ENCODE assay signal across 8 cellular contexts in genomic region chr10:22230331-22230833, GRCh38. TPM values are rescaled to one million over a fixed set of nuclear protein-coding genes. Genes with fewer than 3 reads are reported as not detected.
DNase-seq lines count a peak whose midpoint lies in the region; ATAC-seq, FAIRE-seq and TF ChIP-seq lines count a peak whose summit lies in the region.

No MANE protein-coding gene starts in this region.

- peak overlapping the region; percentile 47 for H2AFZ ChIP-seq in Karpas-422 (ENCODE audit: low read length)

- H3K9ac ChIP-seq in Karpas-422 (ENCODE audit: low read length), result peak overlapping the region; percentile 76

- no peak for TF ChIP-seq EP300 in stomach (IDR thresholded peaks at IDR 0.05)

- H3K36me3 ChIP-seq in Karpas-422 (ENCODE audit: insufficient read depth, low read length) (no peaks in the 10 kb centered on the region), stomach (no peaks in the 10 kb centered on the region)

- no peaks in the 10 kb centered on the region for H3K9me2 ChIP-seq in Karpas-422 (replicated peaks; ENCODE audit: insufficient read depth, low read length)

- no peaks in the 10 kb centered on the region for H3K9me3 ChIP-seq in Karpas-422 (ENCODE audit: low read length)
- H3K9me3 ChIP-seq in stomach, result no peaks in the 10 kb centered on the region

- H3K79me2 ChIP-seq in Karpas-422 (ENCODE audit: low read length), result no peaks in the 10 kb centered on the region

- 0 to 2% (median 0%) methylated on average over 16 of the region's 16 CpGs for WGBS in stomach, 5 donors

- H3K4me1 ChIP-seq in Karpas-422 (ENCODE audit: low read length) (peaks cover 21% of the 10 kb centered on the region), stomach (peaks cover 0 to 12% (median 3%) of the 10 kb centered on the region in 4 donors)

- TF ChIP-seq POLR2A in stomach (IDR thresholded peaks at IDR 0.05), result no peak

- FAIRE-seq in G401.6 (lab: Jason Lieb, UNC), result peak; percentile 96

- no peaks in the 10 kb centered on the region for H3K27me3 ChIP-seq in Karpas-422 (ENCODE audit: low read length)
- H3K27me3 ChIP-seq in stomach, result peaks cover 0 to 3% (median 0%) of the 10 kb centered on the region in 3 donors

- ATAC-seq in HG03457 (IDR thresholded peaks at IDR 0.05; ENCODE audit: unreplicated experiment), result no peak

- peak overlapping the region; percentile 72 for H3K4me3 ChIP-seq in Karpas-422 (ENCODE audit: low read length)
- peak overlapping the region; percentile 64 to 67 for H3K4me3 ChIP-seq in cardiac fibroblast (replicated peaks in 1 of 2; ENCODE audit: low read depth in 2 of 2, low read length in 2 of 2)
- peak overlapping the region; percentile 56 to 69 (median 66) for H3K4me3 ChIP-seq in stomach

- peak; percentile 73 for DNase-seq in Karpas-422
- peak; percentile 51 for DNase-seq in RPMI8226
- DNase-seq in cardiac fibroblast (ENCODE audit: low read depth in 2 of 2), result peak; percentile 67 to 80
- peak; percentile 40 for DNase-seq in kidney tubule cell (ENCODE audit: low spot score)
- no peak for DNase-seq in stomach
- DNase-seq in 8988T, result no peak

- intact Hi-C loops in stomach (cut with DNase I; ENCODE audit: low total_unique reads), result loop anchor here (10.0 kb wide), 1 partner anchor 216 kb away; no protein-coding TSS in a partner anchor

- TF ChIP-seq CTCF in cardiac fibroblast (IDR thresholded peaks at IDR 0.05; ENCODE audit: low read depth, low read length) (no peak), stomach (IDR thresholded peaks at IDR 0.05) (no peak)

- no peak overlapping the region for H3K27ac ChIP-seq in Karpas-422 (ENCODE audit: low read length)
- peak overlapping the region in 4 of 5 donors; percentile 88 to 94 (median 91) for H3K27ac ChIP-seq in stomach

- H3K4me2 ChIP-seq in Karpas-422 (ENCODE audit: low read depth, low read length, poor library complexity, severe bottlenecking), result peak overlapping the region; percentile 94

- H4K20me1 ChIP-seq in Karpas-422 (ENCODE audit: insufficient read depth, low read depth, low read length), result no peaks in the 10 kb centered on the region

RNA-seq across cellular contexts. Expression of gene EBLN1, which starts 12.6 kb away (rescaled TPM):
- total RNA-seq in Karpas-422 (2014; rRNA removed; shearing (Covaris generic); ENCODE audit: low replicate concordance), result not detected in 2 replicates
- not detected for total RNA-seq in stomach
- not detected for polyA plus RNA-seq in stomach

Comparison
In these comparisons a context has a peak if more than half of its experiments do, and no peak if none do; other contexts are left out.
1. DNase-seq: peak in Karpas-422 (single experiment), RPMI8226 (single experiment), cardiac fibroblast (2 of 2) and kidney tubule cell (single experiment); none in stomach (single experiment) and 8988T (single experiment).
2. Peak in every context shown above with its lines, with median percentiles within 50 percentile points of each other: H3K4me3 ChIP-seq.